8 cellular contexts compared by ENCODE assay signal in genomic region chr18:79588636-79589481, GRCh38.
DNase-seq lines count a peak whose midpoint lies in the region; ATAC-seq, FAIRE-seq and TF ChIP-seq lines count a peak whose summit lies in the region.

No MANE protein-coding gene starts in this region.

- no peak for FAIRE-seq in bronchial epithelial cell (lab: Jason Lieb, UNC)

- no peak overlapping the region for H3K4me2 ChIP-seq in smooth muscle cell

- 30% methylated on average over 38 of the region's 38 CpGs for WGBS in smooth muscle cell (ENCODE audit: low lambda C conversion rate)

- no peaks in the 10 kb centered on the region for H4K20me1 ChIP-seq in smooth muscle cell (ENCODE audit: low read depth)

- H3K4me1 ChIP-seq in smooth muscle cell (ENCODE audit: low read depth), result peaks cover 7% of the 10 kb centered on the region

- no peaks in the 10 kb centered on the region for H3K9me3 Mint-ChIP-seq in activated naive CD8-positive, alpha-beta T cell treated with anti-CD3 and anti-CD28 coated beads, Interleukin-2, amount 50 U/mL, for 24 hours

- H3K4me3 ChIP-seq in bronchial epithelial cell (ENCODE audit: low read depth, low read length) (no peak overlapping the region), smooth muscle cell (no peak overlapping the region)

- no peak for ATAC-seq in activated naive CD8-positive, alpha-beta T cell treated with anti-CD3 and anti-CD28 coated beads, Interleukin-2, amount 50 U/mL, for 24 hours

- TF ChIP-seq CTCF in bronchial epithelial cell (IDR thresholded peaks at IDR 0.05; ENCODE audit: insufficient read depth, low read length, severe bottlenecking) (no peak), smooth muscle cell (IDR thresholded peaks at IDR 0.05; ENCODE audit: borderline replicate concordance, insufficient read depth, poor library complexity, severe bottlenecking) (no peak)

- peak overlapping the region; percentile 99 for H3K27ac ChIP-seq in smooth muscle cell (ENCODE audit: low read depth)

- no peaks in the 10 kb centered on the region for H3K4me1 Mint-ChIP-seq in activated naive CD8-positive, alpha-beta T cell treated with anti-CD3 and anti-CD28 coated beads, Interleukin-2, amount 50 U/mL, for 24 hours

- H3K27me3 Mint-ChIP-seq in activated naive CD8-positive, alpha-beta T cell treated with anti-CD3 and anti-CD28 coated beads, Interleukin-2, amount 50 U/mL, for 24 hours, result no peaks in the 10 kb centered on the region

- H3K9me3 ChIP-seq in smooth muscle cell (replicated peaks; ENCODE audit: low read depth), result no peaks in the 10 kb centered on the region

- no peaks in the 10 kb centered on the region for H3K79me2 ChIP-seq in smooth muscle cell (ENCODE audit: low read depth)

- peak; percentile 62 for DNase-seq in HCEC 1CT
- peak; percentile 52 for DNase-seq in bronchial epithelial cell (ENCODE audit: low read depth)
- DNase-seq in islet precursor cell, result peak; percentile 77
- peak; percentile 23 for DNase-seq in smooth muscle cell (lab: John Stamatoyannopoulos, UW; ENCODE audit: unreplicated experiment)
- DNase-seq in HT-29 (ENCODE audit: low spot score), result no peak
- no peak for DNase-seq in NCI-H82 treated with DMSO at 0.1 percent for 48 hours (lab: John Stamatoyannopoulos, UW; ENCODE audit: unreplicated experiment)
- no peak for DNase-seq in NOMO-1 (lab: John Stamatoyannopoulos, UW; ENCODE audit: unreplicated experiment in 2 of 2)
- no peak for DNase-seq in activated naive CD8-positive, alpha-beta T cell treated with anti-CD3 and anti-CD28 coated beads, Interleukin-2, amount 50 U/mL, for 24 hours

- no peak overlapping the region for H3K27ac Mint-ChIP-seq in activated naive CD8-positive, alpha-beta T cell treated with anti-CD3 and anti-CD28 coated beads, Interleukin-2, amount 50 U/mL, for 24 hours

- H3K4me3 Mint-ChIP-seq in activated naive CD8-positive, alpha-beta T cell treated with anti-CD3 and anti-CD28 coated beads, Interleukin-2, amount 50 U/mL, for 24 hours, result no peak overlapping the region

- no peaks in the 10 kb centered on the region for H3F3A ChIP-seq in smooth muscle cell (ENCODE audit: low read depth)

- peak overlapping the region; percentile 26 for H2AFZ ChIP-seq in smooth muscle cell (ENCODE audit: low read depth)

- peak overlapping the region; percentile 93 for H3K9ac ChIP-seq in smooth muscle cell (ENCODE audit: low read depth)

- H3K27me3 ChIP-seq in bronchial epithelial cell (ENCODE audit: control insufficient read depth, insufficient read depth, low read length) (peaks cover 3% of the 10 kb centered on the region), smooth muscle cell (ENCODE audit: low read depth) (no peaks in the 10 kb centered on the region)

- H3K36me3 Mint-ChIP-seq in activated naive CD8-positive, alpha-beta T cell treated with anti-CD3 and anti-CD28 coated beads, Interleukin-2, amount 50 U/mL, for 24 hours (ENCODE audit: low read depth), result no peaks in the 10 kb centered on the region

- no peaks in the 10 kb centered on the region for H3K36me3 ChIP-seq in bronchial epithelial cell (ENCODE audit: control insufficient read depth, insufficient read depth, low read length)
- H3K36me3 ChIP-seq in smooth muscle cell (ENCODE audit: low read depth), result no peaks in the 10 kb centered on the region

Comparison
In these comparisons a context has a peak if more than half of its experiments do, and no peak if none do; other contexts are left out.
1. DNase-seq: peak in HCEC 1CT (single experiment), bronchial epithelial cell (single experiment), islet precursor cell (single experiment) and smooth muscle cell (single experiment); none in HT-29 (single experiment), NCI-H82 treated with DMSO at 0.1 percent for 48 hours (single experiment), NOMO-1 (0 of 2) and activated naive CD8-positive, alpha-beta T cell treated with anti-CD3 and anti-CD28 coated beads, Interleukin-2, amount 50 U/mL, for 24 hours (single experiment).